ENCODE assay signal across 8 cellular contexts in the genomic region with DNA sequence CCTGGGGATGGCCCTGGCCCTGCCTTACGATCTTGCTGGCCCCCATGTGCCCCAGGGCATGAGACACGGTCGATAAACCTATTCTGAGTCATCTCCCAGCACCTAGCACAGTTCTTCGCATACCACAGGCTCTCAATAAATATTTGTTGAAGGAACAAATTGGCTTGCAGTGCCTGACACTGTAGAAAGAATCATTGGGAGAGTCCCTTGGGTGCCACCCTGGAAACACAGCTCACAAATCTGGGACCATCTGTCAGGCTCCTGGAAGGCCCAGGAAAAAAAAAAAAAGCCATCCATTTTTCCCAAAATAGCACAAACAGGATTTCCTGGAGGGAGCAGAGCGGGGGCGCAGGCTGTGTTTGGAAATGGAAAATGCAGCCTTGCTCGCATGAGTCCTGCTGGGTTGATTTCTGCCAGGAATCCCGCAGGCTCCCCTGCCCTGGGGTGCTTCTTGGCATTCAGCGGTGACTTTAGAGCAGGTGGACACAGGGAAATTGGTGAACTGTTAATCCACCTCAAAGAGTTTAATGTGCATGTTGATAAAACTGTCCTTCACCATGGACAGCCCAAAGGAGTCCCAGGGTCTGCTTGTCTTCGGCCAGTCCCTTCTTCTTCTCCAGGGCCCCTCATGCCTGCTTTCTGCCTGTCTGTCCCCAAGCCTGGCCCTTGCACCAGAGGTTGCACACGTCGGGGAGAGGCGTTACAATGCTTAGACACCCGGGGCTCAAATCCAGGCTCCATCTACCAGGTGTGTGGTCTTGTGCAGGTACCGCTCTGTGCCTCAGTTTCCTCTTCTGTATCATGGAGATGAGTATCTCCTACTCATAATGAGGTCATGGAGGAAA.
DNase-seq lines count a peak whose midpoint lies in the region; ATAC-seq, FAIRE-seq and TF ChIP-seq lines count a peak whose summit lies in the region.
"Had no signal": no experiment of that assay in that cellular context is flagged by ENCODE, and none has a peak within 500 bp of the region (broad histone marks: within the 10 kb centered on the region; RNA-seq: fewer than 3 reads in every experiment).

No MANE protein-coding gene starts in this region.

- no peak overlapping the region for H2BK5ac ChIP-seq in IMR-90 (ENCODE audit: low read depth, low read length, poor library complexity, severe bottlenecking)

- 10% methylated on average over 2 of the region's 15 CpGs; no CpG with 5 or more reads in 1 of the 2 experiments for WGBS in IMR-90 (ENCODE audit: extremely low coverage in 2 of 2, insufficient read length in 1 of 2), 2 experiments
- WGBS in small intestine, 3 donors = 65 to 76% (median 74%) methylated on average over 15 of the region's 15 CpGs

- H3K9ac ChIP-seq in IMR-90 (ENCODE audit: low read depth, low read length) = no peak overlapping the region

- H3K4me1 ChIP-seq in IMR-90 (ENCODE audit: control insufficient read depth, insufficient read depth, low read length) (no peaks in the 10 kb centered on the region), small intestine (ENCODE audit: control insufficient read depth in 2 of 2, insufficient read depth in 1 of 2, low read depth in 1 of 2, low read length in 1 of 2) (no peaks in the 10 kb centered on the region)

- no peak for TF ChIP-seq CTCF in IMR-90 (conservative IDR thresholded peaks at IDR 0.05; ENCODE audit: low read depth, low read length)

- no peaks in the 10 kb centered on the region; the same call in 1 of the 2 replicates for H3K9me3 ChIP-seq in IMR-90 (ENCODE audit: control insufficient read depth, insufficient read depth, low read length)
- no peaks in the 10 kb centered on the region for H3K9me3 ChIP-seq in small intestine (ENCODE audit: control insufficient read depth, low read depth)

- FAIRE-seq in small intestine (lab: Jason Lieb, UNC) = no peak

- no peak overlapping the region for H2BK15ac ChIP-seq in IMR-90 (ENCODE audit: low read depth, low read length)

- H3K27ac ChIP-seq in IMR-90 (ENCODE audit: insufficient read depth, low read length) (no peak overlapping the region), small intestine (ENCODE audit: low read depth in 1 of 2, low read length in 1 of 2) (no peak overlapping the region)

- H3K36me3 ChIP-seq in IMR-90 (ENCODE audit: control insufficient read depth, insufficient read depth, low read length) (no peaks in the 10 kb centered on the region), small intestine (ENCODE audit: control insufficient read depth in 2 of 2, insufficient read depth in 2 of 2, low read length in 2 of 2) (no peaks in the 10 kb centered on the region)

- no peak overlapping the region for H4K5ac ChIP-seq in IMR-90 (ENCODE audit: low read depth, low read length)

- POLR2A ChIA-PET in IMR-90 (lab: Charles Lee; ENCODE audit: unreplicated experiment) = no interaction called here

- H4K91ac ChIP-seq in IMR-90 (ENCODE audit: insufficient read depth, low read depth, low read length) = no peak overlapping the region

- H3K14ac ChIP-seq in IMR-90 (replicated peaks; ENCODE audit: low read depth, low read length) = no peak overlapping the region

- H3K4ac ChIP-seq in IMR-90 (ENCODE audit: low read depth, low read length) = no peak overlapping the region

- no peak overlapping the region for H3K56ac ChIP-seq in IMR-90 (ENCODE audit: extremely low read depth, insufficient read depth, low read length)

- CTCF ChIA-PET in IMR-90 (lab: Yijun Ruan, JAX) = interaction anchor here (1.2 kb wide), 1 partner anchor 12 kb away, joined by 3 read pairs; no protein-coding TSS in a partner anchor

- peaks cover 20% of the 10 kb centered on the region for H3K27me3 ChIP-seq in IMR-90 (ENCODE audit: control insufficient read depth, insufficient read depth, low read length)
- H3K27me3 ChIP-seq in small intestine (ENCODE audit: control insufficient read depth in 2 of 2, insufficient read depth in 2 of 2, low read length in 2 of 2) = no peaks in the 10 kb centered on the region

- H3K79me1 ChIP-seq in IMR-90 (ENCODE audit: low read depth in 1 of 2, low read length in 2 of 2) = no peaks in the 10 kb centered on the region

- DNase-seq in IMR-90 (no peak), RPMI7951 (ENCODE audit: low read depth) (peak; percentile 46), inferior parietal cortex (ENCODE audit: extremely low spot score) (peak; percentile 55), small intestine (peak; percentile 37), NCI-H2107 treated with DMSO at 0.1 percent for 48 hours (lab: John Stamatoyannopoulos, UW; ENCODE audit: unreplicated experiment) (no peak), DMS114 treated with DMSO at 0.1 percent for 48 hours (lab: John Stamatoyannopoulos, UW; ENCODE audit: unreplicated experiment) (no peak)
- DNase-seq in activated CD4-positive, alpha-beta T cell treated with anti-CD3 and anti-CD28 coated beads, Interleukin-2, amount 50 U/mL, for 48 hours = no peak
- DNase-seq: effector CD4-positive, alpha-beta T cell had no signal

- in situ Hi-C loops in IMR-90 (cut with MboI; ENCODE audit: low sequenced_read_pairs) = no loop called here

- intact Hi-C loops in IMR-90 (cut with micrococcal nuclease) = no loop called here

- H3K4me2 ChIP-seq in IMR-90 (ENCODE audit: low read depth, low read length) = no peak overlapping the region

- H2AK5ac ChIP-seq in IMR-90 (ENCODE audit: low read depth, low read length) = no peak overlapping the region

- BruUV-seq in IMR-90 (replicated peaks; lab: Mats Ljungman, UMichigan) = no TSS peak

- H3K18ac ChIP-seq in IMR-90 (ENCODE audit: low read depth, low read length) = no peak overlapping the region

- H2AFZ ChIP-seq in IMR-90 (replicated peaks; ENCODE audit: low read length, poor library complexity) = no peak overlapping the region

- H4K20me1 ChIP-seq in IMR-90 (ENCODE audit: insufficient read depth, low read length) = no peaks in the 10 kb centered on the region

- no peak overlapping the region for H2AK9ac ChIP-seq in IMR-90 (replicated peaks; ENCODE audit: low read depth, low read length, poor library complexity)

- no peak for TF ChIP-seq POLR2A in IMR-90 (IDR thresholded peaks at IDR 0.05; ENCODE audit: low read depth, low read length)

- H3K23ac ChIP-seq in IMR-90 (ENCODE audit: low read depth, low read length) = no peak overlapping the region

- dilution Hi-C loops in IMR-90 (cut with HindIII; ENCODE audit: low sequenced_read_pairs, unreplicated experiment) = no loop called here

- no peak for TF ChIP-seq RAD21 in IMR-90 (IDR thresholded peaks at IDR 0.05; ENCODE audit: low read length)

- H2BK120ac ChIP-seq in IMR-90 (ENCODE audit: low read depth, low read length) = no peak overlapping the region

- ATAC-seq in IMR-90 (ENCODE audit: low read depth) = peak; percentile 17; the same call in 1 of the 2 replicates

- no peak overlapping the region for H3K4me3 ChIP-seq in IMR-90 (ENCODE audit: insufficient read depth, low read depth, low read length)
- H3K4me3 ChIP-seq in small intestine (ENCODE audit: low read depth in 1 of 2, low read length in 2 of 2) = no peak overlapping the region

- H2BK20ac ChIP-seq in IMR-90 (ENCODE audit: low read depth, low read length) = no peak overlapping the region

- H4K8ac ChIP-seq in IMR-90 (ENCODE audit: low read depth in 2 of 2, low read length in 2 of 2) = no peak overlapping the region

- H3K9me1 ChIP-seq in IMR-90 (ENCODE audit: insufficient read depth, low read length) = no peaks in the 10 kb centered on the region

TF ChIP-seq in IMR-90, 13 proteins besides CTCF, POLR2A, EP300 and RAD21:
- TF ChIP-seq SMC3 (IDR thresholded peaks at IDR 0.05; ENCODE audit: low read depth, low read length) (no peak), RCOR1 (IDR thresholded peaks at IDR 0.05; ENCODE audit: insufficient replicate concordance, low read length) (no peak)

Comparison
In these comparisons a context has a peak if more than half of its experiments do, and no peak if none do; other contexts are left out.
1. DNase-seq: peak in RPMI7951 (single experiment), inferior parietal cortex (single experiment) and small intestine (single experiment); none in IMR-90 (single experiment), NCI-H2107 treated with DMSO at 0.1 percent for 48 hours (single experiment), DMS114 treated with DMSO at 0.1 percent for 48 hours (single experiment) and activated CD4-positive, alpha-beta T cell treated with anti-CD3 and anti-CD28 coated beads, Interleukin-2, amount 50 U/mL, for 48 hours (0 of 2).